8 cellular contexts compared by ENCODE assay signal in genomic region chr1:46203738-46204405, GRCh38. TPM values are rescaled to one million over a fixed set of nuclear protein-coding genes. Genes with fewer than 3 reads are reported as not detected.
DNase-seq lines count a peak whose midpoint lies in the region; ATAC-seq and TF ChIP-seq lines count a peak whose summit lies in the region.

No MANE protein-coding gene starts in this region.

- H3K4me3 ChIP-seq in upper lobe of right lung, result peak overlapping the region; percentile 74

- DNase-seq in activated T-cell treated with anti-CD3 and anti-CD28 coated beads, Interleukin-2, amount 50 U/mL, for 72 hours, result no peak
- no peak for DNase-seq in activated T-cell treated with anti-CD3 and anti-CD28 coated beads for 4 hours
- no peak for DNase-seq in mesothelial cell of epicardium (ENCODE audit: low spot score in 2 of 2, unreplicated experiment in 2 of 2)
- DNase-seq in upper lobe of right lung, result no peak
- no peak for DNase-seq in HUDEP-2 (lab: John Stamatoyannopoulos, UW; ENCODE audit: unreplicated experiment in 76 of 76)
- no peak for DNase-seq in mesenteric fat pad (ENCODE audit: low spot score)

- peaks cover 6% of the 10 kb centered on the region for H3K4me1 ChIP-seq in upper lobe of right lung

- no peaks in the 10 kb centered on the region for H3K9me3 ChIP-seq in upper lobe of right lung

- no peaks in the 10 kb centered on the region for H3K27me3 Mint-ChIP-seq in activated T-cell treated with anti-CD3 and anti-CD28 coated beads, Interleukin-2, amount 50 U/mL, for 72 hours (ENCODE audit: low read depth)
- H3K27me3 Mint-ChIP-seq in dendritic cell treated with granulocyte-macrophage colony-stimulating factor and Interleukin-4, amounts not matched to agents 40 ng/mL and 50 ng/mL, for 4 days, result peaks cover 21% of the 10 kb centered on the region
- H3K27me3 Mint-ChIP-seq in mesothelial cell of epicardium (ENCODE audit: low read depth), result no peaks in the 10 kb centered on the region

- no peak for ATAC-seq in activated T-cell treated with anti-CD3 and anti-CD28 coated beads, Interleukin-2, amount 50 U/mL, for 72 hours (replicated peaks in 1 of 2)
- no peak for ATAC-seq in upper lobe of right lung
- ATAC-seq in HG03442 (IDR thresholded peaks at IDR 0.05; ENCODE audit: unreplicated experiment), result no peak

- intact Hi-C loops in dendritic cell treated with granulocyte-macrophage colony-stimulating factor and Interleukin-4, amounts not matched to agents 40 ng/mL and 50 ng/mL, for 4 days (cut with micrococcal nuclease), result no loop called here
- intact Hi-C loops in upper lobe of right lung (cut with DNase I), result no loop called here

- no peaks in the 10 kb centered on the region for H3K9me3 Mint-ChIP-seq in activated T-cell treated with anti-CD3 and anti-CD28 coated beads, Interleukin-2, amount 50 U/mL, for 72 hours
- no peaks in the 10 kb centered on the region for H3K9me3 Mint-ChIP-seq in dendritic cell treated with granulocyte-macrophage colony-stimulating factor and Interleukin-4, amounts not matched to agents 40 ng/mL and 50 ng/mL, for 4 days
- no peaks in the 10 kb centered on the region for H3K9me3 Mint-ChIP-seq in mesothelial cell of epicardium

- peak overlapping the region; percentile 66 for H3K27ac ChIP-seq in upper lobe of right lung

- H3K27ac Mint-ChIP-seq in activated T-cell treated with anti-CD3 and anti-CD28 coated beads, Interleukin-2, amount 50 U/mL, for 72 hours, result no peak overlapping the region
- peak overlapping the region; percentile 67 for H3K27ac Mint-ChIP-seq in dendritic cell treated with granulocyte-macrophage colony-stimulating factor and Interleukin-4, amounts not matched to agents 40 ng/mL and 50 ng/mL, for 4 days
- H3K27ac Mint-ChIP-seq in mesothelial cell of epicardium, result peak overlapping the region; percentile 31

- no peaks in the 10 kb centered on the region for H3K36me3 ChIP-seq in upper lobe of right lung

- peaks cover 15% of the 10 kb centered on the region for H3K4me1 Mint-ChIP-seq in activated T-cell treated with anti-CD3 and anti-CD28 coated beads, Interleukin-2, amount 50 U/mL, for 72 hours (ENCODE audit: low read depth)
- H3K4me1 Mint-ChIP-seq in dendritic cell treated with granulocyte-macrophage colony-stimulating factor and Interleukin-4, amounts not matched to agents 40 ng/mL and 50 ng/mL, for 4 days (ENCODE audit: low read depth), result peaks cover 34% of the 10 kb centered on the region
- peaks cover 21% of the 10 kb centered on the region for H3K4me1 Mint-ChIP-seq in mesothelial cell of epicardium

- no peak for TF ChIP-seq CTCF in mesothelial cell of epicardium (IDR thresholded peaks at IDR 0.05; ENCODE audit: unreplicated experiment)
- TF ChIP-seq CTCF in upper lobe of right lung (IDR thresholded peaks at IDR 0.05), result no peak

- no peaks in the 10 kb centered on the region for H3K27me3 ChIP-seq in upper lobe of right lung

- H3K36me3 Mint-ChIP-seq in activated T-cell treated with anti-CD3 and anti-CD28 coated beads, Interleukin-2, amount 50 U/mL, for 72 hours (ENCODE audit: insufficient read depth in 2 of 2), result no peaks in the 10 kb centered on the region
- H3K36me3 Mint-ChIP-seq in dendritic cell treated with granulocyte-macrophage colony-stimulating factor and Interleukin-4, amounts not matched to agents 40 ng/mL and 50 ng/mL, for 4 days (ENCODE audit: low read depth), result no peaks in the 10 kb centered on the region
- no peaks in the 10 kb centered on the region for H3K36me3 Mint-ChIP-seq in mesothelial cell of epicardium

- peak overlapping the region; percentile 31 to 88 for H3K4me3 Mint-ChIP-seq in activated T-cell treated with anti-CD3 and anti-CD28 coated beads, Interleukin-2, amount 50 U/mL, for 72 hours
- H3K4me3 Mint-ChIP-seq in dendritic cell treated with granulocyte-macrophage colony-stimulating factor and Interleukin-4, amounts not matched to agents 40 ng/mL and 50 ng/mL, for 4 days, result peak overlapping the region; percentile 74
- H3K4me3 Mint-ChIP-seq in mesothelial cell of epicardium, result peak overlapping the region; percentile 81

RNA-seq across cellular contexts. Expression of gene LURAP1, which starts 0.7 kb away (rescaled TPM):
- under 1 TPM in 1 of 2 donors, not detected in 1; 0.21 TPM for total RNA-seq in activated T-cell treated with anti-CD3 and anti-CD28 coated beads, Interleukin-2, amount 50 U/mL, for 72 hours
- total RNA-seq in mesothelial cell of epicardium (2.1 to 2.8 TPM (median 2.6 TPM) in 3 replicates), upper lobe of right lung (2.7 TPM), mesenteric fat pad (3.5 TPM)

RNA-seq across cellular contexts. Expression of gene POMGNT1, which starts 5.6 kb away (rescaled TPM):
- 10 to 100 TPM; 30.8 to 35.5 TPM for total RNA-seq in activated T-cell treated with anti-CD3 and anti-CD28 coated beads, Interleukin-2, amount 50 U/mL, for 72 hours
- total RNA-seq in mesothelial cell of epicardium (87.1 to 95.6 TPM (median 91.6 TPM) in 3 replicates), upper lobe of right lung (63.0 TPM), mesenteric fat pad (53.1 TPM)

RNA-seq across cellular contexts. Expression of gene P3R3URF, which starts 27.6 kb away (rescaled TPM):
- total RNA-seq in activated T-cell treated with anti-CD3 and anti-CD28 coated beads, Interleukin-2, amount 50 U/mL, for 72 hours, result not detected
- total RNA-seq in mesothelial cell of epicardium, result not detected in 3 replicates
- not detected for total RNA-seq in upper lobe of right lung
- total RNA-seq in mesenteric fat pad, result not detected

RNA-seq across cellular contexts. Expression of gene TSPAN1, which starts 29.0 kb away (rescaled TPM):
- total RNA-seq in activated T-cell treated with anti-CD3 and anti-CD28 coated beads, Interleukin-2, amount 50 U/mL, for 72 hours, result under 1 TPM; 0.30 to 0.34 TPM
- 0.51 to 0.63 TPM (median 0.52 TPM) in 3 replicates for total RNA-seq in mesothelial cell of epicardium
- total RNA-seq in upper lobe of right lung, result 6.9 TPM
- 1.2 TPM for total RNA-seq in mesenteric fat pad

RNA-seq across cellular contexts. Expression of gene RAD54L, which starts 43.7 kb away (rescaled TPM):
- total RNA-seq in activated T-cell treated with anti-CD3 and anti-CD28 coated beads, Interleukin-2, amount 50 U/mL, for 72 hours, result 10 to 100 TPM; 33.1 to 34.9 TPM
- total RNA-seq in mesothelial cell of epicardium (11.2 to 12.2 TPM (median 11.7 TPM) in 3 replicates), upper lobe of right lung (1.0 TPM), mesenteric fat pad (not detected)
